25 cellular contexts compared by ENCODE assay signal in genomic region chr3:143241556-143241955, GRCh38.
DNase-seq lines count a peak whose midpoint lies in the region; ATAC-seq and TF ChIP-seq lines count a peak whose summit lies in the region.
"Had no signal": no experiment of that assay in that cellular context is flagged by ENCODE, and none has a peak within 500 bp of the region (broad histone marks: within the 10 kb centered on the region; RNA-seq: fewer than 3 reads in every experiment).

No MANE protein-coding gene starts in this region.

- H3K4me1 Mint-ChIP-seq in immature natural killer cell = peaks cover 87 to 89% of the 10 kb centered on the region in 2 donors

- no peak for ATAC-seq in GM18868 (IDR thresholded peaks at IDR 0.05; ENCODE audit: unreplicated experiment)
- ATAC-seq: pancreas had no signal

- H3K9me3 Mint-ChIP-seq in immature natural killer cell = no peaks in the 10 kb centered on the region
- H3K9me3 Mint-ChIP-seq: activated CD4-positive, alpha-beta memory T cell treated with anti-CD3 and anti-CD28 coated beads for 36 hours; CD8-positive, alpha-beta memory T cell; dendritic cell treated with granulocyte-macrophage colony-stimulating factor and Interleukin-4, amounts not matched to agents 40 ng/mL and 50 ng/mL, for 4 days; naive B cell had no signal

- H3K27ac Mint-ChIP-seq in immature natural killer cell = peak overlapping the region; percentile 74 to 97 (median 94)
- H3K27ac Mint-ChIP-seq: activated CD4-positive, alpha-beta memory T cell treated with anti-CD3 and anti-CD28 coated beads for 36 hours; dendritic cell treated with granulocyte-macrophage colony-stimulating factor and Interleukin-4, amounts not matched to agents 40 ng/mL and 50 ng/mL, for 4 days; naive B cell had no signal

- DNase-seq in EH (ENCODE audit: low read depth) = peak; percentile 44
- DNase-seq in astrocyte of the cerebellum (ENCODE audit: low read depth) = peak; percentile 16
- DNase-seq in immature natural killer cell = no peak
- peak; percentile 30 for DNase-seq in stromal cell of bone marrow (ENCODE audit: low read depth)
- DNase-seq in activated gamma-delta T cell treated with Interleukin-2 at 50 U/mL for 16 hours = no peak
- no peak for DNase-seq in stimulated activated naive CD4-positive, alpha-beta T cell treated with Interleukin-2 at 50 U/mL for 16 hours (lab: John Stamatoyannopoulos, UW)
- no peak for DNase-seq in NCI-H1105 (lab: John Stamatoyannopoulos, UW)
- DNase-seq: activated CD4-positive, alpha-beta memory T cell treated with anti-CD3 and anti-CD28 coated beads for 36 hours; activated CD4-positive, CD25-positive, alpha-beta regulatory T cell; activated effector memory CD4-positive, alpha-beta T cell treated with Interleukin-2 at 50 U/mL for 16 hours; CD8-positive, alpha-beta memory T cell; GDM1; kidney; naive B cell; NCI-H1048; NCI-H1930; NCI-H2227 treated with DMSO at 0.1 percent for 48 hours; NCI-H774; pancreas; stimulated activated CD4-positive, alpha-beta T cell treated with anti-CD3 and anti-CD28 coated beads, Interleukin-15, amount 100 ng/mL, for 24 hours; stimulated activated CD8-positive, alpha-beta memory T cell treated with anti-CD3 and anti-CD28 coated beads, Interleukin-4, amount 100 ng/mL, for 48 hours; substantia nigra had no signal

- peak overlapping the region in 3 of 5 donors; percentile 17 to 58 (median 41) for H3K4me3 Mint-ChIP-seq in immature natural killer cell
- H3K4me3 Mint-ChIP-seq: activated CD4-positive, alpha-beta memory T cell treated with anti-CD3 and anti-CD28 coated beads for 36 hours; CD8-positive, alpha-beta memory T cell; dendritic cell treated with granulocyte-macrophage colony-stimulating factor and Interleukin-4, amounts not matched to agents 40 ng/mL and 50 ng/mL, for 4 days; naive B cell had no signal

- in situ Hi-C loops in astrocyte of the cerebellum (cut with HindIII; ENCODE audit: low sequenced_read_pairs) = no loop called here

- peaks cover 0 to 13% (median 0%) of the 10 kb centered on the region in 3 donors for H3K36me3 Mint-ChIP-seq in immature natural killer cell
- H3K36me3 Mint-ChIP-seq: activated CD4-positive, alpha-beta memory T cell treated with anti-CD3 and anti-CD28 coated beads for 36 hours; naive B cell had no signal

- no peak overlapping the region for H3K4me3 ChIP-seq in astrocyte of the cerebellum (ENCODE audit: low read depth, low read length)
- H3K4me3 ChIP-seq: pancreas, right atrium auricular region had no signal

- peaks cover 3 to 7% (median 4%) of the 10 kb centered on the region in 3 donors for H3K27me3 Mint-ChIP-seq in immature natural killer cell (ENCODE audit: low read depth in 3 of 3)
- H3K27me3 Mint-ChIP-seq: activated CD4-positive, alpha-beta memory T cell treated with anti-CD3 and anti-CD28 coated beads for 36 hours; dendritic cell treated with granulocyte-macrophage colony-stimulating factor and Interleukin-4, amounts not matched to agents 40 ng/mL and 50 ng/mL, for 4 days; naive B cell had no signal

- no peak for TF ChIP-seq CTCF in astrocyte of the cerebellum (IDR thresholded peaks at IDR 0.05; ENCODE audit: low read depth, low read length, missing control alignments)

Comparison
In these comparisons a context has a peak if more than half of its experiments do, and no peak if none do; other contexts are left out.
1. DNase-seq: peak in EH (single experiment), astrocyte of the cerebellum (single experiment) and stromal cell of bone marrow (single experiment); none in immature natural killer cell (0 of 3), activated gamma-delta T cell treated with Interleukin-2 at 50 U/mL for 16 hours (single experiment), stimulated activated naive CD4-positive, alpha-beta T cell treated with Interleukin-2 at 50 U/mL for 16 hours (single experiment) and NCI-H1105 (single experiment).